1 cellular context compared by ENCODE assay signal in genomic region chr1:31482478-31483011, GRCh38.
TF ChIP-seq lines count a peak whose summit lies in the region.

No MANE protein-coding gene starts in this region.

TF ChIP-seq in GM23338, 12 proteins besides CTCF, POLR2A, EP300 and RAD21 (continued from another document):
- no peak for TF ChIP-seq REST (IDR thresholded peaks at IDR 0.05; ENCODE audit: unreplicated experiment)
- TF ChIP-seq CREB1 (CRISPR knock-in tag; IDR thresholded peaks at IDR 0.05; ENCODE audit: low read depth), result no peak
- no peak for TF ChIP-seq JUNB (IDR thresholded peaks at IDR 0.05; ENCODE audit: unreplicated experiment)
- no peak for TF ChIP-seq NANOG (IDR thresholded peaks at IDR 0.05; ENCODE audit: borderline replicate concordance)
- TF ChIP-seq POLR2AphosphoS5 (IDR thresholded peaks at IDR 0.05; ENCODE audit: low read depth), result no peak
- TF ChIP-seq EZH2 (IDR thresholded peaks at IDR 0.05; ENCODE audit: low read depth, unreplicated experiment), result no peak
